ENCODE assay signal across 8 cellular contexts in the genomic region with DNA sequence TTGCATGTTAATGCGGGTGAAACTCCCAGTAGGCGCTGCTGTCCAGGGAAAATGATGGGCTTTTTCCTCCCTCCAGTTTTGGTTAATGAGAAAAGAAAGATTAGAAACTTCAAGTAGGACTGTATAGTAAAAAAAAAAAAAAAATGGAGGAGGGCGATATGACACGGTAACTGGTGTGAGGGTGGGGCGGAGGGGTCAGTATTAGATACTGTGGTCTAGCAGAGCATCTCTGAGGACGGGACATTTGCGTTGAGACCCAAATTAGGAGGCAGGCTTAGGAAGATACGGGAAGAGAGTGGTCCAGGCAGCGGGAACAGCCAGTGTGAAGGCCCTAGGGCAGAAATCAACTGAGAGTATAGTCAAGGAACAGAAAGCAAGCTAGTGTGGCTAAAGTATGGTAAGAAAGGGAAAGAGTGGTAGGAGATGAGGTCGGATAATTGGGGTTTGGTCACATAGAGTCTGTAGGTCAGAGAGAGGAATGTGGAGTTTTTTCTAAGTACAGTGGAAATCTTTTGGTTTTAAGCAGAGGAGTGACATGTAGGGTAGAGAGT. TPM values are rescaled to one million over a fixed set of nuclear protein-coding genes. Genes with fewer than 3 reads are reported as not detected.
DNase-seq lines count a peak whose midpoint lies in the region; ATAC-seq and TF ChIP-seq lines count a peak whose summit lies in the region.

No MANE protein-coding gene starts in this region.

- POLR2A ChIA-PET in IMR-90 (lab: Charles Lee; ENCODE audit: unreplicated experiment) = no interaction called here

- H3K18ac ChIP-seq in IMR-90 (ENCODE audit: low read depth, low read length) = no peak overlapping the region

- no peak for TF ChIP-seq POLR2A in IMR-90 (IDR thresholded peaks at IDR 0.05; ENCODE audit: low read depth, low read length)

- H2BK20ac ChIP-seq in IMR-90 (ENCODE audit: low read depth, low read length) = no peak overlapping the region

- intact Hi-C loops in IMR-90 (cut with micrococcal nuclease) (loop anchor here (5.0 kb wide), 1 partner anchor 54 kb away; no protein-coding TSS in a partner anchor), colonic mucosa (cut with DNase I) (no loop called here), natural killer cell (cut with micrococcal nuclease) (no loop called here)

- no peak overlapping the region for H2BK120ac ChIP-seq in IMR-90 (ENCODE audit: low read depth, low read length)

- peak overlapping the region; percentile 5 to 13 for H3K27ac Mint-ChIP-seq in natural killer cell

- in situ Hi-C loops in IMR-90 (cut with MboI; ENCODE audit: low sequenced_read_pairs) = no loop called here

- no peak overlapping the region for H2BK5ac ChIP-seq in IMR-90 (ENCODE audit: low read depth, low read length, poor library complexity, severe bottlenecking)

- 25 to 100% methylated on average over 1 to 6 of the region's 10 CpGs for WGBS in IMR-90 (ENCODE audit: extremely low coverage in 2 of 2, insufficient read length in 1 of 2), 2 experiments

- H4K91ac ChIP-seq in IMR-90 (ENCODE audit: insufficient read depth, low read depth, low read length) = no peak overlapping the region

- H3K14ac ChIP-seq in IMR-90 (replicated peaks; ENCODE audit: low read depth, low read length) = no peak overlapping the region

- dilution Hi-C loops in IMR-90 (cut with HindIII; ENCODE audit: low sequenced_read_pairs, unreplicated experiment) = no loop called here

- no peak overlapping the region for H4K5ac ChIP-seq in IMR-90 (ENCODE audit: low read depth, low read length)

- peaks cover 3% of the 10 kb centered on the region; the same call in 1 of the 2 replicates for H3K9me1 ChIP-seq in IMR-90 (ENCODE audit: insufficient read depth, low read length)

- no peak for ATAC-seq in IMR-90 (ENCODE audit: low read depth)
- no peak for ATAC-seq in natural killer cell
- ATAC-seq in HG03432 (IDR thresholded peaks at IDR 0.05; ENCODE audit: unreplicated experiment) = no peak
- ATAC-seq in GM18907 (IDR thresholded peaks at IDR 0.05; ENCODE audit: unreplicated experiment) = no peak

- peak overlapping the region; percentile 98 for H2AFZ ChIP-seq in IMR-90 (replicated peaks; ENCODE audit: low read length, poor library complexity)

- H3K4me3 ChIP-seq in IMR-90 (ENCODE audit: insufficient read depth, low read depth, low read length) (peak overlapping the region; percentile 66), colonic mucosa (peak overlapping the region; percentile 97)

- no peaks in the 10 kb centered on the region for H3K27me3 Mint-ChIP-seq in natural killer cell (ENCODE audit: low read depth in 2 of 2)

- H3K27me3 ChIP-seq in IMR-90 (ENCODE audit: control insufficient read depth, insufficient read depth, low read length) (no peaks in the 10 kb centered on the region; the same call in 1 of the 2 replicates), colonic mucosa (no peaks in the 10 kb centered on the region)

- H3K9me3 Mint-ChIP-seq in natural killer cell = no peaks in the 10 kb centered on the region

- H4K20me1 ChIP-seq in IMR-90 (ENCODE audit: insufficient read depth, low read length) = no peaks in the 10 kb centered on the region; the same call in 1 of the 2 replicates

- H3K79me1 ChIP-seq in IMR-90 (ENCODE audit: low read depth in 1 of 2, low read length in 2 of 2) = peaks cover 7 to 27% of the 10 kb centered on the region in 2 experiments

- no peaks in the 10 kb centered on the region for H3K36me3 Mint-ChIP-seq in natural killer cell

- no peak overlapping the region for H2BK15ac ChIP-seq in IMR-90 (ENCODE audit: low read depth, low read length)

- H3K4me1 Mint-ChIP-seq in natural killer cell = peaks cover 7 to 28% of the 10 kb centered on the region in 2 donors

- no peak for TF ChIP-seq RAD21 in IMR-90 (IDR thresholded peaks at IDR 0.05; ENCODE audit: low read length)

- H4K8ac ChIP-seq in IMR-90 (ENCODE audit: low read depth in 2 of 2, low read length in 2 of 2) = peak overlapping the region; percentile 53 to 71; a peak in 2 of 4 replicates

- BruUV-seq in IMR-90 (replicated peaks; lab: Mats Ljungman, UMichigan) = no TSS peak

- H3K4me3 Mint-ChIP-seq in natural killer cell = peak overlapping the region; percentile 72

- peak overlapping the region; percentile 17 for H2AK9ac ChIP-seq in IMR-90 (replicated peaks; ENCODE audit: low read depth, low read length, poor library complexity)

- no peak for DNase-seq in IMR-90
- no peak for DNase-seq in colonic mucosa
- no peak for DNase-seq in natural killer cell
- no peak for DNase-seq in foreskin melanocyte
- no peak for DNase-seq in GM03348 (ENCODE audit: low spot score)

- H3K56ac ChIP-seq in IMR-90 (ENCODE audit: extremely low read depth, insufficient read depth, low read length) = no peak overlapping the region; the same call in 1 of the 2 replicates

- no peaks in the 10 kb centered on the region for H3K9me3 ChIP-seq in IMR-90 (ENCODE audit: control insufficient read depth, insufficient read depth, low read length)
- no peaks in the 10 kb centered on the region for H3K9me3 ChIP-seq in colonic mucosa

- H3K4me2 ChIP-seq in IMR-90 (ENCODE audit: low read depth, low read length) = peak overlapping the region; percentile 94

- peak overlapping the region; percentile 68 for H3K9ac ChIP-seq in IMR-90 (ENCODE audit: low read depth, low read length)
- peak overlapping the region; percentile 82 to 91 for H3K9ac ChIP-seq in colonic mucosa (ENCODE audit: low read depth in 2 of 2, low read length in 2 of 2)

- H3K4ac ChIP-seq in IMR-90 (ENCODE audit: low read depth, low read length) = peak overlapping the region; percentile 47; the same call in 1 of the 2 replicates

- no peak overlapping the region for H3K23ac ChIP-seq in IMR-90 (ENCODE audit: low read depth, low read length)

- H3K36me3 ChIP-seq in IMR-90 (ENCODE audit: control insufficient read depth, insufficient read depth, low read length) (peaks cover 7% of the 10 kb centered on the region), colonic mucosa (no peaks in the 10 kb centered on the region)

- CTCF ChIA-PET in IMR-90 (lab: Yijun Ruan, JAX) = no interaction called here

- peaks cover 5% of the 10 kb centered on the region; the same call in 1 of the 2 replicates for H3K4me1 ChIP-seq in IMR-90 (ENCODE audit: control insufficient read depth, insufficient read depth, low read length)
- peaks cover 6% of the 10 kb centered on the region for H3K4me1 ChIP-seq in colonic mucosa

- H2AK5ac ChIP-seq in IMR-90 (ENCODE audit: low read depth, low read length) = no peak overlapping the region

- TF ChIP-seq CTCF in C4-2B (conservative IDR thresholded peaks at IDR 0.05) (no peak), IMR-90 (conservative IDR thresholded peaks at IDR 0.05; ENCODE audit: low read depth, low read length) (no peak), colonic mucosa (IDR thresholded peaks at IDR 0.05) (no peak), natural killer cell (IDR thresholded peaks at IDR 0.05) (no peak)

- H3K27ac ChIP-seq in C4-2B (peak overlapping the region; percentile 93), IMR-90 (ENCODE audit: insufficient read depth, low read length) (no peak overlapping the region; the same call in 1 of the 2 replicates), colonic mucosa (peak overlapping the region; percentile 96)

TF ChIP-seq in IMR-90, 13 proteins besides CTCF, POLR2A, EP300 and RAD21:
- TF ChIP-seq MXI1 (IDR thresholded peaks at IDR 0.05; ENCODE audit: borderline replicate concordance, low read depth, low read length) = no peak
- TF ChIP-seq ELK1 (IDR thresholded peaks at IDR 0.05; ENCODE audit: borderline replicate concordance, low read depth, low read length) = no peak
- TF ChIP-seq CEBPB (IDR thresholded peaks at IDR 0.05; ENCODE audit: low read depth, low read length) = no peak
- no peak for TF ChIP-seq BHLHE40 (IDR thresholded peaks at IDR 0.05; ENCODE audit: low read depth, low read length)
- no peak for TF ChIP-seq FOS (IDR thresholded peaks at IDR 0.05; ENCODE audit: low read depth, low read length)
- no peak for TF ChIP-seq NFE2L2 (IDR thresholded peaks at IDR 0.05; ENCODE audit: low read depth, low read length)
- TF ChIP-seq RFX5 (IDR thresholded peaks at IDR 0.05; ENCODE audit: low read depth, low read length) = no peak

RNA-seq across cellular contexts. Expression of gene RMND5B, which starts 0.7 kb away (rescaled TPM):
- total RNA-seq in IMR-90 (2012; rRNA removed) (11.7 and 14.0 TPM in 2 replicates), colonic mucosa (10 to 100 TPM; 31.9 to 50.1 TPM), natural killer cell (10 to 100 TPM in 1 of 3 donors, 1 to 10 TPM in 2; 9.2 to 12.7 (median 9.5) TPM)
- 19.5 and 21.6 TPM in 2 replicates for polyA plus RNA-seq in IMR-90 (2012; rRNA removed)
- 17.7 and 18.8 TPM in 2 replicates for polyA plus RNA-seq in IMR-90 (2012; cell fraction: cytosol; rRNA removed)
- polyA plus RNA-seq in IMR-90 (2012; cell fraction: nucleus; rRNA removed; ENCODE audit: low replicate concordance) = 31.0 and 42.5 TPM in 2 replicates

RNA-seq across cellular contexts. Expression of gene N4BP3, which starts 18.2 kb away (rescaled TPM):
- under 0.01 and 0.18 TPM in 2 replicates for total RNA-seq in IMR-90 (2012; rRNA removed)
- polyA plus RNA-seq in IMR-90 (2012; rRNA removed) = 0.14 and 0.16 TPM in 2 replicates
- polyA plus RNA-seq in IMR-90 (2012; cell fraction: cytosol; rRNA removed) = 0.10 and 0.16 TPM in 2 replicates
- 0.19 and 0.30 TPM in 2 replicates for polyA plus RNA-seq in IMR-90 (2012; cell fraction: nucleus; rRNA removed; ENCODE audit: low replicate concordance)
- 1 to 10 TPM; 2.2 to 3.3 TPM for total RNA-seq in colonic mucosa
- 10 to 100 TPM in 1 of 3 donors, 1 to 10 TPM in 2; 5.6 to 16.9 (median 9.0) TPM for total RNA-seq in natural killer cell

RNA-seq across cellular contexts. Expression of gene NHP2, which starts 22.2 kb away (rescaled TPM):
- total RNA-seq in IMR-90 (2012; rRNA removed) = 278 and 302 TPM in 2 replicates
- polyA plus RNA-seq in IMR-90 (2012; rRNA removed) = 180 and 207 TPM in 2 replicates
- polyA plus RNA-seq in IMR-90 (2012; cell fraction: cytosol; rRNA removed) = 281 and 300 TPM in 2 replicates
- 73.8 and 99.0 TPM in 2 replicates for polyA plus RNA-seq in IMR-90 (2012; cell fraction: nucleus; rRNA removed; ENCODE audit: low replicate concordance)
- 100 to 1,000 TPM in 1 of 2 donors, 10 to 100 TPM in 1; 64.8 to 182 TPM for total RNA-seq in colonic mucosa
- 10 to 100 TPM; 39.2 to 43.5 (median 40.2) TPM for total RNA-seq in natural killer cell

RNA-seq across cellular contexts. Expression of gene GMCL2, which starts 55.6 kb away (rescaled TPM):
- total RNA-seq in IMR-90 (2012; rRNA removed) (not detected in 2 replicates), colonic mucosa (not detected), natural killer cell (not detected)
- polyA plus RNA-seq in IMR-90 (2012; rRNA removed) = not detected in 2 replicates
- polyA plus RNA-seq in IMR-90 (2012; cell fraction: cytosol; rRNA removed) = not detected in 2 replicates
- not detected in 2 replicates for polyA plus RNA-seq in IMR-90 (2012; cell fraction: nucleus; rRNA removed; ENCODE audit: low replicate concordance)
